22 cellular contexts compared by ENCODE assay signal in genomic region chr12:128918481-128918880, GRCh38.
A peak's percentile ranks its signal among the peaks of the same experiment; 100 is the strongest.
DNase-seq lines count a peak whose midpoint lies in the region; ATAC-seq and TF ChIP-seq lines count a peak whose summit lies in the region.
"Had no signal": no experiment of that assay in that cellular context is flagged by ENCODE, and none has a peak within 500 bp of the region (broad histone marks: within the 10 kb centered on the region; RNA-seq: fewer than 3 reads in every experiment).

No MANE protein-coding gene starts in this region.

- H3K4me1 ChIP-seq in heart right ventricle = peaks cover 0 to 15% (median 0%) of the 10 kb centered on the region in 9 donors
- H3K4me1 ChIP-seq: A549 had no signal

- WGBS in heart right ventricle, 2 donors = 62 to 66% methylated on average over 6 of the region's 6 CpGs

- H3K27ac ChIP-seq in heart right ventricle = no peak overlapping the region
- H3K27ac ChIP-seq: A549, BLaER1, RWPE1 had no signal

- no peak overlapping the region for H3K4me3 Mint-ChIP-seq in activated CD8-positive, alpha-beta T cell treated with anti-CD3 and anti-CD28 coated beads for 36 hours
- H3K4me3 Mint-ChIP-seq in activated CD8-positive, alpha-beta T cell treated with anti-CD3 and anti-CD28 coated beads, Interleukin-2, amount 10 ng/mL, durations not matched to agents 7 days and 5 days = no peak overlapping the region
- H3K4me3 Mint-ChIP-seq in activated naive CD8-positive, alpha-beta T cell = no peak overlapping the region
- H3K4me3 Mint-ChIP-seq: HFFc6 had no signal

- H3K9me3 Mint-ChIP-seq in activated CD8-positive, alpha-beta T cell treated with anti-CD3 and anti-CD28 coated beads for 36 hours = no peaks in the 10 kb centered on the region
- H3K9me3 Mint-ChIP-seq in activated CD8-positive, alpha-beta T cell treated with anti-CD3 and anti-CD28 coated beads, Interleukin-2, amount 10 ng/mL, durations not matched to agents 7 days and 5 days (ENCODE audit: insufficient read depth) = no peaks in the 10 kb centered on the region
- H3K9me3 Mint-ChIP-seq in activated naive CD8-positive, alpha-beta T cell (ENCODE audit: low read depth) = no peaks in the 10 kb centered on the region

- no peaks in the 10 kb centered on the region for H3K9me3 ChIP-seq in heart right ventricle
- H3K9me3 ChIP-seq: A549, BLaER1 had no signal

- H3K27me3 Mint-ChIP-seq in activated CD8-positive, alpha-beta T cell treated with anti-CD3 and anti-CD28 coated beads for 36 hours = peaks cover 7% of the 10 kb centered on the region
- H3K27me3 Mint-ChIP-seq in activated CD8-positive, alpha-beta T cell treated with anti-CD3 and anti-CD28 coated beads, Interleukin-2, amount 10 ng/mL, durations not matched to agents 7 days and 5 days (ENCODE audit: low read depth) = peaks cover 6% of the 10 kb centered on the region
- H3K27me3 Mint-ChIP-seq in activated naive CD8-positive, alpha-beta T cell = no peaks in the 10 kb centered on the region

- CTCF ChIA-PET in activated CD8-positive, alpha-beta T cell treated with anti-CD3 and anti-CD28 coated beads for 36 hours (lab: Charles Lee) = no interaction called here
- CTCF ChIA-PET in activated CD8-positive, alpha-beta T cell treated with anti-CD3 and anti-CD28 coated beads, Interleukin-2, amount 10 ng/mL, durations not matched to agents 7 days and 5 days (lab: Charles Lee) = no interaction called here

- peak; percentile 48 for ATAC-seq in activated CD8-positive, alpha-beta T cell treated with anti-CD3 and anti-CD28 coated beads for 36 hours
- no peak for ATAC-seq in activated CD8-positive, alpha-beta T cell treated with anti-CD3 and anti-CD28 coated beads, Interleukin-2, amount 10 ng/mL, durations not matched to agents 7 days and 5 days
- ATAC-seq in stimulated activated naive CD8-positive, alpha-beta T cell treated with anti-CD3 and anti-CD28 coated beads, Interleukin-15, Interleukin-2, amounts not matched to agents 100 U/mL and 50 U/mL, for 24 hours = peak; percentile 78
- no peak for ATAC-seq in heart right ventricle
- ATAC-seq: A549, HepG2 had no signal

- TF ChIP-seq CTCF in activated CD8-positive, alpha-beta T cell treated with anti-CD3 and anti-CD28 coated beads for 36 hours (IDR thresholded peaks at IDR 0.05) = no peak
- TF ChIP-seq CTCF in heart right ventricle (IDR thresholded peaks at IDR 0.05) = no peak

- H3K36me3 ChIP-seq in heart right ventricle = no peaks in the 10 kb centered on the region

- no peaks in the 10 kb centered on the region for H3K36me3 Mint-ChIP-seq in activated CD8-positive, alpha-beta T cell treated with anti-CD3 and anti-CD28 coated beads for 36 hours (ENCODE audit: low read depth)
- H3K36me3 Mint-ChIP-seq in activated CD8-positive, alpha-beta T cell treated with anti-CD3 and anti-CD28 coated beads, Interleukin-2, amount 10 ng/mL, durations not matched to agents 7 days and 5 days (ENCODE audit: low read depth) = no peaks in the 10 kb centered on the region
- H3K36me3 Mint-ChIP-seq in activated naive CD8-positive, alpha-beta T cell = no peaks in the 10 kb centered on the region
- H3K36me3 Mint-ChIP-seq: CD4-positive, alpha-beta memory T cell had no signal

- H3K4me3 ChIP-seq in heart right ventricle = no peak overlapping the region
- H3K4me3 ChIP-seq: A549, BLaER1 had no signal

- H3K4me1 Mint-ChIP-seq in activated CD8-positive, alpha-beta T cell treated with anti-CD3 and anti-CD28 coated beads for 36 hours (ENCODE audit: low read depth) = peaks cover 42% of the 10 kb centered on the region
- H3K4me1 Mint-ChIP-seq in activated CD8-positive, alpha-beta T cell treated with anti-CD3 and anti-CD28 coated beads, Interleukin-2, amount 10 ng/mL, durations not matched to agents 7 days and 5 days (ENCODE audit: low read depth) = peaks cover 24% of the 10 kb centered on the region
- peaks cover 25% of the 10 kb centered on the region for H3K4me1 Mint-ChIP-seq in activated naive CD8-positive, alpha-beta T cell (ENCODE audit: low read depth)
- H3K4me1 Mint-ChIP-seq: CD4-positive, alpha-beta memory T cell had no signal

- no peaks in the 10 kb centered on the region for H3K27me3 ChIP-seq in heart right ventricle
- H3K27me3 ChIP-seq: BLaER1 had no signal

- H3K27ac Mint-ChIP-seq in activated CD8-positive, alpha-beta T cell treated with anti-CD3 and anti-CD28 coated beads for 36 hours = no peak overlapping the region
- no peak overlapping the region for H3K27ac Mint-ChIP-seq in activated CD8-positive, alpha-beta T cell treated with anti-CD3 and anti-CD28 coated beads, Interleukin-2, amount 10 ng/mL, durations not matched to agents 7 days and 5 days
- H3K27ac Mint-ChIP-seq in activated naive CD8-positive, alpha-beta T cell = peak overlapping the region; percentile 64
- H3K27ac Mint-ChIP-seq: CD4-positive, alpha-beta memory T cell; HFFc6 had no signal

- DNase-seq in activated CD8-positive, alpha-beta T cell treated with anti-CD3 and anti-CD28 coated beads for 36 hours = peak; percentile 48
- no peak for DNase-seq in activated CD8-positive, alpha-beta T cell treated with anti-CD3 and anti-CD28 coated beads, Interleukin-2, amount 10 ng/mL, durations not matched to agents 7 days and 5 days
- DNase-seq in RKO (ENCODE audit: low spot score) (peak; percentile 43), heart right ventricle (no peak), NCI-H82 (lab: John Stamatoyannopoulos, UW) (no peak)
- no peak for DNase-seq in stimulated activated naive CD8-positive, alpha-beta T cell treated with anti-CD3 and anti-CD28 coated beads, Interleukin-15, Interleukin-2, amounts not matched to agents 100 U/mL and 50 U/mL, for 24 hours
- DNase-seq: CD4-positive, alpha-beta memory T cell; DMS153; GF-D8; H7; HFFc6; KBM-7; MV-4-11; NCI-H1417; NCI-H187; NCI-H2107; NCI-H2227 treated with DMSO at 0.1 percent for 48 hours had no signal

- POLR2A ChIA-PET in activated CD8-positive, alpha-beta T cell treated with anti-CD3 and anti-CD28 coated beads for 36 hours (lab: Charles Lee) = interaction anchor here (0.6 kb wide), 1 partner anchor 94 kb away, joined by 3 read pairs; no protein-coding TSS in a partner anchor
- POLR2A ChIA-PET in activated CD8-positive, alpha-beta T cell treated with anti-CD3 and anti-CD28 coated beads, Interleukin-2, amount 10 ng/mL, durations not matched to agents 7 days and 5 days (lab: Charles Lee) = no interaction called here

- intact Hi-C loops in activated CD8-positive, alpha-beta T cell treated with anti-CD3 and anti-CD28 coated beads for 36 hours (cut with micrococcal nuclease) = loop anchor here (5.0 kb wide), 1 partner anchor 96 kb away; the partner anchor contains the start of gene SLC15A4
- intact Hi-C loops in heart right ventricle (cut with DNase I) = no loop called here

Comparison
In these comparisons a context has a peak if more than half of its experiments do, and no peak if none do; other contexts are left out.
1. ATAC-seq: peak in activated CD8-positive, alpha-beta T cell treated with anti-CD3 and anti-CD28 coated beads for 36 hours (single experiment) and stimulated activated naive CD8-positive, alpha-beta T cell treated with anti-CD3 and anti-CD28 coated beads, Interleukin-15, Interleukin-2, amounts not matched to agents 100 U/mL and 50 U/mL, for 24 hours (single experiment); none in activated CD8-positive, alpha-beta T cell treated with anti-CD3 and anti-CD28 coated beads, Interleukin-2, amount 10 ng/mL, durations not matched to agents 7 days and 5 days (single experiment) and heart right ventricle (0 of 8).
2. DNase-seq: peak in activated CD8-positive, alpha-beta T cell treated with anti-CD3 and anti-CD28 coated beads for 36 hours (single experiment) and RKO (single experiment); none in activated CD8-positive, alpha-beta T cell treated with anti-CD3 and anti-CD28 coated beads, Interleukin-2, amount 10 ng/mL, durations not matched to agents 7 days and 5 days (single experiment), stimulated activated naive CD8-positive, alpha-beta T cell treated with anti-CD3 and anti-CD28 coated beads, Interleukin-15, Interleukin-2, amounts not matched to agents 100 U/mL and 50 U/mL, for 24 hours (single experiment), heart right ventricle (0 of 2) and NCI-H82 (single experiment).